30 cellular contexts compared by ENCODE assay signal in genomic region chr17:49225554-49226236, GRCh38. TPM values are rescaled to one million over a fixed set of nuclear protein-coding genes. Genes with fewer than 3 reads are reported as not detected.
DNase-seq lines count a peak whose midpoint lies in the region; ATAC-seq and TF ChIP-seq lines count a peak whose summit lies in the region.
"Had no signal": no experiment of that assay in that cellular context is flagged by ENCODE, and none has a peak within 500 bp of the region (broad histone marks: within the 10 kb centered on the region; RNA-seq: fewer than 3 reads in every experiment).

No MANE protein-coding gene starts in this region.

- H2AFZ ChIP-seq in GM23338 (no peak overlapping the region), osteoblast (ENCODE audit: low read length) (no peak overlapping the region), OCI-LY7 (ENCODE audit: low read length) (no peak overlapping the region)

- peaks cover 20% of the 10 kb centered on the region for H3K4me1 Mint-ChIP-seq in activated naive CD8-positive, alpha-beta T cell (ENCODE audit: low read depth)
- peaks cover 33% of the 10 kb centered on the region for H3K4me1 Mint-ChIP-seq in activated naive CD8-positive, alpha-beta T cell treated with anti-CD3 and anti-CD28 coated beads, Interleukin-2, amount 50 U/mL, for 24 hours
- peaks cover 15% of the 10 kb centered on the region for H3K4me1 Mint-ChIP-seq in GM23338
- H3K4me1 Mint-ChIP-seq in activated naive CD8-positive, alpha-beta T cell treated with anti-CD3 and anti-CD28 coated beads, Interleukin-2, amount 10 ng/mL, durations not matched to agents 7 days and 5 days = peaks cover 37% of the 10 kb centered on the region

- peaks cover 5% of the 10 kb centered on the region for H3K27me3 Mint-ChIP-seq in activated naive CD8-positive, alpha-beta T cell
- H3K27me3 Mint-ChIP-seq in activated naive CD8-positive, alpha-beta T cell treated with anti-CD3 and anti-CD28 coated beads, Interleukin-2, amount 50 U/mL, for 24 hours = peaks cover 30% of the 10 kb centered on the region
- H3K27me3 Mint-ChIP-seq in GM23338 (ENCODE audit: insufficient read depth, low read depth, poor library complexity) = peaks cover 71% of the 10 kb centered on the region
- H3K27me3 Mint-ChIP-seq in activated naive CD8-positive, alpha-beta T cell treated with anti-CD3 and anti-CD28 coated beads, Interleukin-2, amount 10 ng/mL, durations not matched to agents 7 days and 5 days = peaks cover 7% of the 10 kb centered on the region

- TF ChIP-seq CTCF in GM23338 (conservative IDR thresholded peaks at IDR 0.05; ENCODE audit: low read depth in 2 of 2) (no peak), osteoblast (IDR thresholded peaks at IDR 0.05; ENCODE audit: extremely low read depth, low read depth, low read length) (no peak), OCI-LY7 (conservative IDR thresholded peaks at IDR 0.05; ENCODE audit: low read length) (no peak)

- no TSS peak for BruUV-seq in OCI-LY7 (replicated peaks; lab: Mats Ljungman, UMichigan)

- no peak for ATAC-seq in activated naive CD8-positive, alpha-beta T cell treated with anti-CD3 and anti-CD28 coated beads, Interleukin-2, amount 50 U/mL, for 24 hours
- ATAC-seq in GM23338 = no peak
- no peak for ATAC-seq in activated naive CD8-positive, alpha-beta T cell treated with anti-CD3 and anti-CD28 coated beads, Interleukin-2, amount 10 ng/mL, durations not matched to agents 7 days and 5 days (ENCODE audit: low read depth)
- no peak for ATAC-seq in GM21528 (IDR thresholded peaks at IDR 0.05; ENCODE audit: low FRiP score, unreplicated experiment)
- ATAC-seq: foreskin keratinocyte, Panc1, psoas muscle, sciatic nerve had no signal

- CTCF ChIA-PET in OCI-LY7 (lab: Charles Lee; ENCODE audit: unreplicated experiment) = interaction anchor here (2.9 kb wide), 1 partner anchor 45 kb away, joined by 11 read pairs; no protein-coding TSS in a partner anchor

- POLR2A ChIA-PET in activated naive CD8-positive, alpha-beta T cell treated with anti-CD3 and anti-CD28 coated beads, Interleukin-2, amount 10 ng/mL, durations not matched to agents 7 days and 5 days (lab: Charles Lee) = interaction anchor here (0.6 to 6.5 kb wide), 10 partner anchors 13 to 501 kb away, joined by 3 to 99 read pairs (median 6); partner anchors contain the start of genes ABI3 and GNGT2
- POLR2A ChIA-PET in OCI-LY7 (lab: Charles Lee) = no interaction called here

- H3K9me2 ChIP-seq in GM23338 (ENCODE audit: insufficient read depth) (no peaks in the 10 kb centered on the region), OCI-LY7 (ENCODE audit: insufficient read depth, low read length) (no peaks in the 10 kb centered on the region)

- H3K9me3 ChIP-seq in osteoblast (ENCODE audit: low read depth, low read length) (no peaks in the 10 kb centered on the region), OCI-LY7 (ENCODE audit: low read length) (no peaks in the 10 kb centered on the region)
- H3K9me3 ChIP-seq: esophagus squamous epithelium, left lung, psoas muscle, tibial nerve had no signal

- H3K4me1 ChIP-seq in GM23338 (ENCODE audit: insufficient read depth) (peaks cover 14% of the 10 kb centered on the region), osteoblast (ENCODE audit: insufficient read depth, low read length) (peaks cover 3% of the 10 kb centered on the region), OCI-LY7 (ENCODE audit: insufficient read depth, low read length, poor library complexity, severe bottlenecking) (peaks cover 17% of the 10 kb centered on the region)
- H3K4me1 ChIP-seq: foreskin keratinocyte had no signal

- no peaks in the 10 kb centered on the region for H3K79me2 ChIP-seq in GM23338 (replicated peaks; ENCODE audit: insufficient read depth)
- H3K79me2 ChIP-seq in osteoblast (ENCODE audit: insufficient read depth, low read length) = no peaks in the 10 kb centered on the region
- no peaks in the 10 kb centered on the region for H3K79me2 ChIP-seq in OCI-LY7 (ENCODE audit: insufficient read depth, low read depth, low read length)

- H4K20me1 ChIP-seq in GM23338 (replicated peaks; ENCODE audit: insufficient read depth) (no peaks in the 10 kb centered on the region), osteoblast (ENCODE audit: insufficient read depth, low read length) (no peaks in the 10 kb centered on the region), OCI-LY7 (ENCODE audit: insufficient read depth, low read length) (no peaks in the 10 kb centered on the region)

- H3K4me3 ChIP-seq in GM23338 (peak overlapping the region; percentile 70; the same call in 1 of the 2 replicates), osteoblast (ENCODE audit: insufficient read depth, low read length) (no peak overlapping the region), OCI-LY7 (ENCODE audit: low read depth, low read length, poor library complexity, severe bottlenecking) (no peak overlapping the region)
- H3K4me3 ChIP-seq: left lung, psoas muscle, tibial nerve had no signal

- H3K4me2 ChIP-seq in GM23338 (no peak overlapping the region), osteoblast (ENCODE audit: insufficient read depth, low read length) (no peak overlapping the region), OCI-LY7 (ENCODE audit: low read length) (no peak overlapping the region)

- 0 out of 2 replicates have a peak, but pooled peaks cover 6% of the 10 kb centered on the region for H3F3A ChIP-seq in GM23338 (replicated peaks; ENCODE audit: low read depth)

- H3K9me3 Mint-ChIP-seq in activated naive CD8-positive, alpha-beta T cell (ENCODE audit: low read depth) = no peaks in the 10 kb centered on the region
- no peaks in the 10 kb centered on the region for H3K9me3 Mint-ChIP-seq in activated naive CD8-positive, alpha-beta T cell treated with anti-CD3 and anti-CD28 coated beads, Interleukin-2, amount 50 U/mL, for 24 hours
- no peaks in the 10 kb centered on the region for H3K9me3 Mint-ChIP-seq in GM23338
- H3K9me3 Mint-ChIP-seq in activated naive CD8-positive, alpha-beta T cell treated with anti-CD3 and anti-CD28 coated beads, Interleukin-2, amount 10 ng/mL, durations not matched to agents 7 days and 5 days = no peaks in the 10 kb centered on the region
- H3K9me3 Mint-ChIP-seq: dendritic cell treated with granulocyte-macrophage colony-stimulating factor and Interleukin-4, amounts not matched to agents 40 ng/mL and 50 ng/mL, for 4 days had no signal

- H3K27ac Mint-ChIP-seq in activated naive CD8-positive, alpha-beta T cell = no peak overlapping the region
- H3K27ac Mint-ChIP-seq in activated naive CD8-positive, alpha-beta T cell treated with anti-CD3 and anti-CD28 coated beads, Interleukin-2, amount 50 U/mL, for 24 hours = no peak overlapping the region
- H3K27ac Mint-ChIP-seq in GM23338 = no peak overlapping the region
- peak overlapping the region; percentile 18 for H3K27ac Mint-ChIP-seq in activated naive CD8-positive, alpha-beta T cell treated with anti-CD3 and anti-CD28 coated beads, Interleukin-2, amount 10 ng/mL, durations not matched to agents 7 days and 5 days
- H3K27ac Mint-ChIP-seq: dendritic cell treated with granulocyte-macrophage colony-stimulating factor and Interleukin-4, amounts not matched to agents 40 ng/mL and 50 ng/mL, for 4 days had no signal

- H3K36me3 Mint-ChIP-seq in activated naive CD8-positive, alpha-beta T cell = no peaks in the 10 kb centered on the region
- H3K36me3 Mint-ChIP-seq in activated naive CD8-positive, alpha-beta T cell treated with anti-CD3 and anti-CD28 coated beads, Interleukin-2, amount 50 U/mL, for 24 hours (ENCODE audit: low read depth) = peaks cover 5% of the 10 kb centered on the region
- H3K36me3 Mint-ChIP-seq in GM23338 (ENCODE audit: low read depth) = no peaks in the 10 kb centered on the region; the same call in 2 of the 3 replicates
- H3K36me3 Mint-ChIP-seq in activated naive CD8-positive, alpha-beta T cell treated with anti-CD3 and anti-CD28 coated beads, Interleukin-2, amount 10 ng/mL, durations not matched to agents 7 days and 5 days = peaks cover 16% of the 10 kb centered on the region

- H3K27me3 ChIP-seq in GM23338 (ENCODE audit: insufficient read depth) (peaks cover 82% of the 10 kb centered on the region), osteoblast (ENCODE audit: insufficient read depth, low read length) (peaks cover 45% of the 10 kb centered on the region)

- H3K4me3 Mint-ChIP-seq in activated naive CD8-positive, alpha-beta T cell = peak overlapping the region; percentile 35
- no peak overlapping the region for H3K4me3 Mint-ChIP-seq in activated naive CD8-positive, alpha-beta T cell treated with anti-CD3 and anti-CD28 coated beads, Interleukin-2, amount 50 U/mL, for 24 hours
- no peak overlapping the region for H3K4me3 Mint-ChIP-seq in GM23338
- peak overlapping the region; percentile 1 for H3K4me3 Mint-ChIP-seq in activated naive CD8-positive, alpha-beta T cell treated with anti-CD3 and anti-CD28 coated beads, Interleukin-2, amount 10 ng/mL, durations not matched to agents 7 days and 5 days
- H3K4me3 Mint-ChIP-seq: dendritic cell treated with granulocyte-macrophage colony-stimulating factor and Interleukin-4, amounts not matched to agents 40 ng/mL and 50 ng/mL, for 4 days had no signal

- H3K36me3 ChIP-seq in GM23338 (ENCODE audit: insufficient read depth) (no peaks in the 10 kb centered on the region), osteoblast (ENCODE audit: insufficient read depth, low read length) (no peaks in the 10 kb centered on the region), OCI-LY7 (ENCODE audit: insufficient read depth, low read length) (peaks cover 20% of the 10 kb centered on the region; the same call in 1 of the 2 replicates)
- H3K36me3 ChIP-seq: left lung, tibial nerve had no signal

- intact Hi-C loops in OCI-LY7 (cut with micrococcal nuclease; ENCODE audit: unreplicated experiment) = loop anchor here (2.0 kb wide), 1 partner anchor 167 kb away; no protein-coding TSS in a partner anchor

- DNase-seq in activated naive CD8-positive, alpha-beta T cell treated with anti-CD3 and anti-CD28 coated beads, Interleukin-2, amount 50 U/mL, for 24 hours = no peak
- DNase-seq in GM23338 (ENCODE audit: low spot score) = no peak
- DNase-seq in activated naive CD8-positive, alpha-beta T cell treated with anti-CD3 and anti-CD28 coated beads, Interleukin-2, amount 10 ng/mL, durations not matched to agents 7 days and 5 days = peak; percentile 37
- peak; percentile 46 for DNase-seq in osteoblast (ENCODE audit: insufficient read length, low spot score, missing footprints)
- DNase-seq in OCI-LY7 (ENCODE audit: low spot score) = no peak
- DNase-seq: activated CD4-positive, alpha-beta T cell treated with anti-CD3 and anti-CD28 coated beads, Interleukin-2, amount 50 U/mL, for 1 hour; activated naive CD4-positive, alpha-beta T cell treated with anti-CD3 and anti-CD28 coated beads, Interleukin-2, amount 50 U/mL, for 16 hours; central memory CD4-positive, alpha-beta T cell; EL; esophagus squamous epithelium; foreskin keratinocyte; head of caudate nucleus; islet precursor cell; left lung; mesenchymal stem cell; NCI-H146; NCI-H345; NCI-H748 treated with DMSO at 0.1 percent for 48 hours; nucleus accumbens; SHP77; stimulated activated CD4-positive, alpha-beta T cell treated with anti-CD3 and anti-CD28 coated beads, Interleukin-2, amount 100 ng/mL, for 48 hours; T-helper 9 cell had no signal

- H3K27ac ChIP-seq in GM23338 (ENCODE audit: low read depth) = no peak overlapping the region
- H3K27ac ChIP-seq in osteoblast (ENCODE audit: low read depth, low read length) = no peak overlapping the region
- no peak overlapping the region for H3K27ac ChIP-seq in OCI-LY7 (ENCODE audit: low read depth, low read length, poor library complexity, severe bottlenecking)
- H3K27ac ChIP-seq: esophagus squamous epithelium, foreskin keratinocyte, left lung, psoas muscle, tibial nerve, VCaP had no signal

RNA-seq across cellular contexts. Expression of gene PHOSPHO1, which starts 4.9 kb away (rescaled TPM):
- total RNA-seq in GM23338 (2014; rRNA removed; shearing (Covaris generic)) = 2.2 and 2.4 TPM in 2 replicates
- 0.38 and 0.71 TPM in 2 replicates for polyA plus RNA-seq in GM23338 (2016; fragmentation: Nextera tagmentation; extraction: Ambion mirVana)
- total RNA-seq in activated naive CD8-positive, alpha-beta T cell treated with anti-CD3 and anti-CD28 coated beads, Interleukin-2, amount 10 ng/mL, durations not matched to agents 7 days and 5 days = not detected
- 0.29 and 0.36 TPM in 2 replicates for total RNA-seq in osteoblast
- not detected in 2 replicates for total RNA-seq in OCI-LY7 (2014; rRNA removed; shearing (Covaris generic))
- total RNA-seq in OCI-LY7 (2022) = not detected in 2 replicates

RNA-seq across cellular contexts. Expression of gene ABI3, which starts 15.2 kb away (rescaled TPM):
- 1.2 and 3.0 TPM in 2 replicates for total RNA-seq in GM23338 (2014; rRNA removed; shearing (Covaris generic))
- 1.8 and 2.4 TPM in 2 replicates for polyA plus RNA-seq in GM23338 (2016; fragmentation: Nextera tagmentation; extraction: Ambion mirVana)
- total RNA-seq in activated naive CD8-positive, alpha-beta T cell treated with anti-CD3 and anti-CD28 coated beads, Interleukin-2, amount 10 ng/mL, durations not matched to agents 7 days and 5 days = 10 to 100 TPM; 86.4 to 86.7 TPM
- total RNA-seq in osteoblast (under 0.01 and 0.36 TPM in 2 replicates), OCI-LY7 (2022) (23.6 and 29.5 TPM in 2 replicates)
- total RNA-seq in OCI-LY7 (2014; rRNA removed; shearing (Covaris generic)) = 16.8 and 24.0 TPM in 2 replicates
- total RNA-seq: foreskin keratinocyte had no signal
- polyA plus RNA-seq: foreskin keratinocyte had no signal

RNA-seq across cellular contexts. Expression of gene GNGT2, which starts 15.3 kb away (rescaled TPM):
- 0.42 TPM in 1 of 2 replicates, not detected in the other for total RNA-seq in GM23338 (2014; rRNA removed; shearing (Covaris generic))
- 0.56 and 1.5 TPM in 2 replicates for polyA plus RNA-seq in GM23338 (2016; fragmentation: Nextera tagmentation; extraction: Ambion mirVana)
- total RNA-seq in activated naive CD8-positive, alpha-beta T cell treated with anti-CD3 and anti-CD28 coated beads, Interleukin-2, amount 10 ng/mL, durations not matched to agents 7 days and 5 days = 10 to 100 TPM; 27.9 to 34.2 TPM
- total RNA-seq in osteoblast (not detected in 2 replicates), OCI-LY7 (2022) (32.6 and 33.4 TPM in 2 replicates)
- total RNA-seq in OCI-LY7 (2014; rRNA removed; shearing (Covaris generic)) = 13.3 and 15.4 TPM in 2 replicates
- total RNA-seq: foreskin keratinocyte had no signal
- polyA plus RNA-seq: foreskin keratinocyte had no signal

Comparison
In these comparisons a context has a peak if more than half of its experiments do, and no peak if none do; other contexts are left out.
1. H3K4me3 Mint-ChIP-seq: peak in activated naive CD8-positive, alpha-beta T cell (single experiment) and activated naive CD8-positive, alpha-beta T cell treated with anti-CD3 and anti-CD28 coated beads, Interleukin-2, amount 10 ng/mL, durations not matched to agents 7 days and 5 days (single experiment); none in activated naive CD8-positive, alpha-beta T cell treated with anti-CD3 and anti-CD28 coated beads, Interleukin-2, amount 50 U/mL, for 24 hours (single experiment) and GM23338 (single experiment).
2. DNase-seq: peak in activated naive CD8-positive, alpha-beta T cell treated with anti-CD3 and anti-CD28 coated beads, Interleukin-2, amount 10 ng/mL, durations not matched to agents 7 days and 5 days (single experiment) and osteoblast (single experiment); none in activated naive CD8-positive, alpha-beta T cell treated with anti-CD3 and anti-CD28 coated beads, Interleukin-2, amount 50 U/mL, for 24 hours (single experiment), GM23338 (single experiment) and OCI-LY7 (single experiment).
3. RNA of gene GNGT2, which starts 15.3 kb away (total RNA-seq): 27.9 to 34.2 TPM in activated naive CD8-positive, alpha-beta T cell treated with anti-CD3 and anti-CD28 coated beads, Interleukin-2, amount 10 ng/mL, durations not matched to agents 7 days and 5 days and 13.3 to 33.4 TPM in OCI-LY7; 0.42 TPM in GM23338 and not detected in osteoblast; every median in the first group is over 10 times any median in the second.